8 cellular contexts compared by ENCODE assay signal in the genomic region with DNA sequence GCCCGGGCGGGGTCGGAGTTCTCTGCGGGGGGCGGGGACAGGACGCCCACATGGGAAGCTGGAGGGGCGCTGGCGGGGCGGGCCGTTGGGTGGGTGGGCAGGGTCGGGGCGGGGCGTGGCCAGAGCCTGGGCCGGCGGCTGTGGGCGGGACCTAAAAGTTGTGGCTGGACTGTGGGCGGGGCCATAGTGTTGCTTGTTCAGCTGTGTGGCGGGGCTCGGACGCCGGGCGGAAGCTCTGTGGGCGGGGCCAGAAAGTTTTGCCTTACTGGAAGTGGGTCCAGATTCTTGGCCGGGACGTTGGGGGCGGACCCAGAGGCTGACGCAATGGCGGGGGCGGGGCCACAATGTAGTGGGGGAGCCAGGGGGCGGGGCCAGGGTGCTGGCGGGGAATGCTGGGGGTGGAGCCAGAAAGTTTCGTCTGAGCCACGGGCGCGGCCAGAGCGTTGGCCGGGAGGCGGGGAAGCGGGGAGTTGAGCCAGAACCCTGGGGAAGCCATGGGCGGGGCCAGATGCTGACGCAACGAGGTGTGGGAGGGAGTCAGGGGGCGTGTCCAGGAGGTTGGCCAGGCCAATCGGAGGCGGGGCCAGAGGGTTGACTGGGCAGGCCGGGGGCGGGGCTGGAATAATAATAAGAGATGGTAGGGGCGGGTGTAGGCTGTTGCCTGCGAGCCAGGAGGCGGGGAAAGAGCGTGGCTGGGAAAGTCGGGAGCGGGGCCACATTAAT.
DNase-seq lines count a peak whose midpoint lies in the region; ATAC-seq and FAIRE-seq lines count a peak whose summit lies in the region.

No MANE protein-coding gene starts in this region.

- ATAC-seq in GM19328 (IDR thresholded peaks at IDR 0.05; ENCODE audit: unreplicated experiment) = peak; percentile 61
- peak; percentile 73 for ATAC-seq in HG03460 (IDR thresholded peaks at IDR 0.05; ENCODE audit: unreplicated experiment)

- DNase-seq in Ammon's horn (ENCODE audit: low spot score) = peak; percentile 99
- peak; percentile 93 for DNase-seq in NCI-H524 treated with DMSO at 0.1 percent for 48 hours (lab: John Stamatoyannopoulos, UW)
- DNase-seq in activated CD4-positive, alpha-beta T cell treated with anti-CD3 and anti-CD28 coated beads for 48 hours = peak; percentile 100
- peak; percentile 98 to 100 for DNase-seq in stimulated activated CD4-positive, alpha-beta T cell treated with anti-CD3 and anti-CD28 coated beads, Interleukin-1b, Interleukin-23, amount 100 ng/mL, for 1 hour (ENCODE audit: low read depth in 2 of 2)

- H3K27me3 ChIP-seq in layer of hippocampus (ENCODE audit: control insufficient read depth, insufficient read depth, low read length) = no peaks in the 10 kb centered on the region

- FAIRE-seq in colon (lab: Jason Lieb, UNC) = peak; percentile 47

- peak overlapping the region; percentile 96 for H3K27ac ChIP-seq in layer of hippocampus (ENCODE audit: low read depth, low read length)

Comparison
In these comparisons a context has a peak if more than half of its experiments do, and no peak if none do; other contexts are left out.
1. Peak in every context shown above with its lines: DNase-seq, ATAC-seq and H3K27ac ChIP-seq.